In genomic region chr22:32622004-32622761, GRCh38 we compare ENCODE assay signal across 10 cellular contexts.
DNase-seq lines count a peak whose midpoint lies in the region; ATAC-seq and TF ChIP-seq lines count a peak whose summit lies in the region.
"Had no signal": no experiment of that assay in that cellular context is flagged by ENCODE, and none has a peak within 500 bp of the region (broad histone marks: within the 10 kb centered on the region; RNA-seq: fewer than 3 reads in every experiment).

No MANE protein-coding gene starts in this region.

- H3K9me3 Mint-ChIP-seq in nephron: peaks cover 2% of the 10 kb centered on the region
- peaks cover 2% of the 10 kb centered on the region for H3K9me3 Mint-ChIP-seq in stimulated activated effector memory CD8-positive, alpha-beta T cell treated with anti-CD3 and anti-CD28 coated beads, Interleukin-12 subunit alpha, Interleukin-12 subunit beta, amount 100 ng/mL, for 72 hours

- TF ChIP-seq POLR2A in gastroesophageal sphincter (IDR thresholded peaks at IDR 0.05) (no peak), uterus (IDR thresholded peaks at IDR 0.05) (no peak)

- POLR2A ChIA-PET in HEK293T (lab: Yijun Ruan, JAX): interaction anchor here (1.0 kb wide), 1 partner anchor 83 kb away, joined by 4 read pairs; no protein-coding TSS in a partner anchor

- H3K27ac Mint-ChIP-seq in nephron: peak overlapping the region in 2 of 3 experiments; percentile 99
- H3K27ac Mint-ChIP-seq in stimulated activated effector memory CD8-positive, alpha-beta T cell treated with anti-CD3 and anti-CD28 coated beads, Interleukin-12 subunit alpha, Interleukin-12 subunit beta, amount 100 ng/mL, for 72 hours: no peak overlapping the region

- H3K4me3 ChIP-seq in WI38 (ENCODE audit: low read depth, low read length) (peak overlapping the region; percentile 36), gastroesophageal sphincter (peak overlapping the region in 1 of 2 donors; percentile 10), uterus (no peak overlapping the region)

- H3K4me3 Mint-ChIP-seq in nephron: peak overlapping the region; percentile 33 to 52 (median 50)
- H3K4me3 Mint-ChIP-seq in stimulated activated effector memory CD8-positive, alpha-beta T cell treated with anti-CD3 and anti-CD28 coated beads, Interleukin-12 subunit alpha, Interleukin-12 subunit beta, amount 100 ng/mL, for 72 hours: no peak overlapping the region

- peaks cover 50% of the 10 kb centered on the region for H3K4me1 Mint-ChIP-seq in nephron
- H3K4me1 Mint-ChIP-seq in stimulated activated effector memory CD8-positive, alpha-beta T cell treated with anti-CD3 and anti-CD28 coated beads, Interleukin-12 subunit alpha, Interleukin-12 subunit beta, amount 100 ng/mL, for 72 hours: no peaks in the 10 kb centered on the region

- DNase-seq in uterus: peak; percentile 72 to 76
- no peak for DNase-seq in HEK293T (ENCODE audit: extremely low spot score)
- no peak for DNase-seq in stimulated activated effector memory CD8-positive, alpha-beta T cell treated with anti-CD3 and anti-CD28 coated beads, Interleukin-12 subunit alpha, Interleukin-12 subunit beta, amount 100 ng/mL, for 72 hours (ENCODE audit: low spot score in 2 of 2)
- DNase-seq in DMS114 treated with DMSO at 0.1 percent for 48 hours (lab: John Stamatoyannopoulos, UW; ENCODE audit: unreplicated experiment): no peak
- DNase-seq: activated CD8-positive, alpha-beta memory T cell treated with anti-CD3 and anti-CD28 coated beads for 24 hours; NCI-H526 treated with DMSO at 0.1 percent for 48 hours; stimulated activated CD8-positive, alpha-beta memory T cell treated with anti-CD3 and anti-CD28 coated beads, Interleukin-4, amount 100 ng/mL, for 48 hours had no signal

- H3K9me3 ChIP-seq in gastroesophageal sphincter (no peaks in the 10 kb centered on the region), uterus (peaks cover 0 to 6% of the 10 kb centered on the region in 2 donors)

- no peaks in the 10 kb centered on the region for H3K27me3 Mint-ChIP-seq in nephron (ENCODE audit: low read depth)

- CTCF ChIA-PET in HEK293T (lab: Yijun Ruan, JAX): interaction anchor here (0.5 to 1.0 kb wide), 5 partner anchors 10 to 287 kb away, joined by 3 to 5 read pairs (median 3); no protein-coding TSS in a partner anchor

- WGBS in gastroesophageal sphincter (ENCODE audit: low coverage in 1 of 2), 2 donors: 13 to 19% methylated on average over 6 to 8 of the region's 10 CpGs

- no peaks in the 10 kb centered on the region for H3K36me3 Mint-ChIP-seq in nephron (ENCODE audit: low read depth)
- no peaks in the 10 kb centered on the region for H3K36me3 Mint-ChIP-seq in stimulated activated effector memory CD8-positive, alpha-beta T cell treated with anti-CD3 and anti-CD28 coated beads, Interleukin-12 subunit alpha, Interleukin-12 subunit beta, amount 100 ng/mL, for 72 hours

- H3K4me1 ChIP-seq in gastroesophageal sphincter (peaks cover 22 to 88% (median 59%) of the 10 kb centered on the region in 3 donors), uterus (peaks cover 10 to 26% of the 10 kb centered on the region in 2 donors)

- ATAC-seq in gastroesophageal sphincter: peak; percentile 69
- no peak for ATAC-seq in stimulated activated effector memory CD8-positive, alpha-beta T cell treated with anti-CD3 and anti-CD28 coated beads, Interleukin-12 subunit alpha, Interleukin-12 subunit beta, amount 100 ng/mL, for 72 hours

- intact Hi-C loops in uterus (cut with DNase I; ENCODE audit: low total_unique reads): no loop called here

- H3K27me3 ChIP-seq in gastroesophageal sphincter (no peaks in the 10 kb centered on the region), uterus (no peaks in the 10 kb centered on the region)

- no peaks in the 10 kb centered on the region for H3K36me3 ChIP-seq in gastroesophageal sphincter
- H3K36me3 ChIP-seq in uterus: no peaks in the 10 kb centered on the region

- H3K27ac ChIP-seq in gastroesophageal sphincter (peak overlapping the region; percentile 85 to 92 (median 90)), uterus (peak overlapping the region; percentile 85 to 97)

- no peak for TF ChIP-seq CTCF in WI38 (IDR thresholded peaks at IDR 0.05; ENCODE audit: low read depth, low read length)
- no peak for TF ChIP-seq CTCF in gastroesophageal sphincter (IDR thresholded peaks at IDR 0.05)
- TF ChIP-seq CTCF in nephron (IDR thresholded peaks at IDR 0.05; ENCODE audit: unreplicated experiment in 3 of 3): no peak
- no peak for TF ChIP-seq CTCF in uterus (IDR thresholded peaks at IDR 0.05)

- no peak for TF ChIP-seq EP300 in gastroesophageal sphincter (IDR thresholded peaks at IDR 0.05)

TF ChIP-seq in HEK293T, 16 proteins besides CTCF, POLR2A, EP300 and RAD21:
- TF ChIP-seq L3MBTL2 (conservative IDR thresholded peaks at IDR 0.05) (no peak), SP1 (IDR thresholded peaks at IDR 0.05) (no peak), FOXA1 (IDR thresholded peaks at IDR 0.05) (no peak), CTBP1 (IDR thresholded peaks at IDR 0.05; ENCODE audit: borderline replicate concordance) (no peak)
TF ChIP-seq in HEK293T: peak in this region for 0.

Comparison
In these comparisons a context has a peak if more than half of its experiments do, and no peak if none do; other contexts are left out.
1. DNase-seq: peak in uterus (2 of 2); none in HEK293T (single experiment), stimulated activated effector memory CD8-positive, alpha-beta T cell treated with anti-CD3 and anti-CD28 coated beads, Interleukin-12 subunit alpha, Interleukin-12 subunit beta, amount 100 ng/mL, for 72 hours (0 of 2) and DMS114 treated with DMSO at 0.1 percent for 48 hours (single experiment).